ENCODE assay signal across 22 cellular contexts in genomic region chr16:52574105-52574437, GRCh38. TPM values are rescaled to one million over a fixed set of nuclear protein-coding genes. Genes with fewer than 3 reads are reported as not detected.
"Had no signal": no experiment of that assay in that cellular context is flagged by ENCODE, and none has a peak within 500 bp of the region (broad histone marks: within the 10 kb centered on the region; RNA-seq: fewer than 3 reads in every experiment).

No MANE protein-coding gene starts in this region.

- H3K36me3 Mint-ChIP-seq: immature natural killer cell had no signal

- H3K4me1 ChIP-seq: suprapubic skin had no signal

- H3K9me3 ChIP-seq: suprapubic skin, upper lobe of left lung had no signal

- H3K4me3 ChIP-seq: skin epidermis, suprapubic skin, upper lobe of left lung had no signal

- H3K27ac ChIP-seq: epithelial cell of prostate, skin epidermis, suprapubic skin had no signal

- H3K9me3 Mint-ChIP-seq: nephron had no signal

- H3K36me3 ChIP-seq: suprapubic skin, upper lobe of left lung had no signal

- H3K4me1 Mint-ChIP-seq: immature natural killer cell, nephron had no signal

- DNase-seq: activated CD4-positive, alpha-beta T cell treated with anti-CD3 and anti-CD28 coated beads, Interleukin-2, amount 50 U/mL, for 4 hours; activated CD4-positive, CD25-positive, alpha-beta regulatory T cell treated with anti-CD3 and anti-CD28 coated beads, Interleukin-2, amount 50 U/mL, for 72 hours; activated naive CD4-positive, alpha-beta T cell treated with Interleukin-2 at 50 U/mL for 16 hours; activated T-cell treated with anti-CD3 and anti-CD28 coated beads for 4 hours; aorta; dermis blood vessel endothelial cell; foreskin melanocyte; immature natural killer cell; nucleus accumbens; posterior cingulate gyrus; stimulated activated CD4-positive, alpha-beta T cell treated with anti-CD3 and anti-CD28 coated beads, Interleukin-4, amount 100 ng/mL, for 24 hours; stimulated activated naive CD4-positive, alpha-beta T cell; T-helper 1 cell; T1000 had no signal

- H3K27ac Mint-ChIP-seq: immature natural killer cell had no signal

- H3K4me3 Mint-ChIP-seq: immature natural killer cell, nephron had no signal

- FAIRE-seq: bronchial epithelial cell had no signal

RNA-seq across cellular contexts. Expression of gene TOX3, which starts 27.1 kb away (rescaled TPM):
- total RNA-seq: aorta, fibroblast of lung, mononuclear cell had no signal
- polyA plus RNA-seq: fibroblast of lung, immature natural killer cell had no signal
